In genomic region chr7:130266258-130266960, GRCh38 we compare ENCODE assay signal across 1 cellular context.
TF ChIP-seq lines count a peak whose summit lies in the region.

Gene CPA2, plus strand, starts transcription at chr7:130266863. Its CDS starts 19 bp downstream, at chr7:130266882.

TF ChIP-seq in HepG2, 621 proteins besides CTCF, POLR2A, EP300 and RAD21 (continued from another document):
- TF ChIP-seq NFAT5 (CRISPR knock-in tag; IDR thresholded peaks at IDR 0.05) (no peak), ZNF691 (CRISPR knock-in tag; IDR thresholded peaks at IDR 0.05; ENCODE audit: borderline replicate concordance, low read depth) (no peak)
